Comparison of ENCODE assay signal across 1 cellular context in the genomic region with DNA sequence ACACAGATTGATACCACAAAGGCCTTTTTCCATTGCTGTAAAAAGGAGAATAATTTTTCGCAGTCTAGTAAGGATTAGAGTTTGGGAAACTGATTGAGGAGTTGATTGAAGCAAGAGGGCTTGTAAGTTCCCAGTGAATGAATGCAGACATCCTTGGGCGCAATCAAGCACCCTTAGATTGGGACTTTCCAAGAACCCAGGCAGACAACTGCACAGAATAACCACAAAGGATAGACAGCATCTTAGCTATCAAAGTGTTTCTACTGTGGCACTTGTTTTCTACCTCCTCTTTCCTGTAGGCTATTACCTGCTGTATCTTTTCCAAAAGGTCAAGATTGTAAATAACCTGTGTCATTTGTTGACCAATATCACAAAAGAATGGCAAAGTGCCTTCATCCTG.
TF ChIP-seq lines count a peak whose summit lies in the region.

No MANE protein-coding gene starts in this region.

TF ChIP-seq in HepG2, 621 proteins besides CTCF, POLR2A, EP300 and RAD21:
- TF ChIP-seq ZFP90 (CRISPR knock-in tag; IDR thresholded peaks at IDR 0.05; ENCODE audit: borderline replicate concordance), result no peak
- TF ChIP-seq TEAD3 (CRISPR knock-in tag; optimal IDR thresholded peaks at IDR 0.05; ENCODE audit: borderline replicate concordance), result no peak
- TF ChIP-seq PHB2 (IDR thresholded peaks at IDR 0.05; ENCODE audit: partially characterized antibody), result no peak
- TF ChIP-seq ZNF749 (CRISPR knock-in tag; IDR thresholded peaks at IDR 0.05; ENCODE audit: borderline replicate concordance), result no peak
- TF ChIP-seq, protein P1, sequence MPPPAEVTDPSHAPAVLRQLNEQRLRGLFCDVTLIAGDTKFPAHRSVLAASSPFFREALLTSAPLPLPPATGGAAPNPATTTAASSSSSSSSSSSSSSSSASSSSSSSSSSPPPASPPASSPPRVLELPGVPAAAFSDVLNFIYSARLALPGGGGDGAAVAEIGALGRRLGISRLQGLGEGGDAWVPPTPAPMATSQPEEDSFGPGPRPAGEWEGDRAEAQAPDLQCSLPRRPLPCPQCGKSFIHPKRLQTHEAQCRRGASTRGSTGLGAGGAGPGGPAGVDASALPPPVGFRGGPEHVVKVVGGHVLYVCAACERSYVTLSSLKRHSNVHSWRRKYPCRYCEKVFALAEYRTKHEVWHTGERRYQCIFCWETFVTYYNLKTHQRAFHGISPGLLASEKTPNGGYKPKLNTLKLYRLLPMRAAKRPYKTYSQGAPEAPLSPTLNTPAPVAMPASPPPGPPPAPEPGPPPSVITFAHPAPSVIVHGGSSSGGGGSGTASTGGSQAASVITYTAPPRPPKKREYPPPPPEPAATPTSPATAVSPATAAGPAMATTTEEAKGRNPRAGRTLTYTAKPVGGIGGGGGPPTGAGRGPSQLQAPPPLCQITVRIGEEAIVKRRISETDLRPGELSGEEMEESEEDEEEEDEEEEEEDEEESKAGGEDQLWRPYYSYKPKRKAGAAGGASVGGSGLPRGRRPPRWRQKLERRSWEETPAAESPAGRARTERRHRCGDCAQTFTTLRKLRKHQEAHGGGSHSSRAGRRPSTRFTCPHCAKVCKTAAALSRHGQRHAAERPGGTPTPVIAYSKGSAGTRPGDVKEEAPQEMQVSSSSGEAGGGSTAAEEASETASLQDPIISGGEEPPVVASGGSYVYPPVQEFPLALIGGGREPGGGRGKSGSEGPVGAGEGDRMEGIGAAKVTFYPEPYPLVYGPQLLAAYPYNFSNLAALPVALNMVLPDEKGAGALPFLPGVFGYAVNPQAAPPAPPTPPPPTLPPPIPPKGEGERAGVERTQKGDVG (CRISPR knock-in tag; IDR thresholded peaks at IDR 0.05; ENCODE audit: borderline replicate concordance), result no peak
- no peak for TF ChIP-seq HDAC2 (CRISPR knock-in tag; IDR thresholded peaks at IDR 0.05)
- TF ChIP-seq, protein P2, sequence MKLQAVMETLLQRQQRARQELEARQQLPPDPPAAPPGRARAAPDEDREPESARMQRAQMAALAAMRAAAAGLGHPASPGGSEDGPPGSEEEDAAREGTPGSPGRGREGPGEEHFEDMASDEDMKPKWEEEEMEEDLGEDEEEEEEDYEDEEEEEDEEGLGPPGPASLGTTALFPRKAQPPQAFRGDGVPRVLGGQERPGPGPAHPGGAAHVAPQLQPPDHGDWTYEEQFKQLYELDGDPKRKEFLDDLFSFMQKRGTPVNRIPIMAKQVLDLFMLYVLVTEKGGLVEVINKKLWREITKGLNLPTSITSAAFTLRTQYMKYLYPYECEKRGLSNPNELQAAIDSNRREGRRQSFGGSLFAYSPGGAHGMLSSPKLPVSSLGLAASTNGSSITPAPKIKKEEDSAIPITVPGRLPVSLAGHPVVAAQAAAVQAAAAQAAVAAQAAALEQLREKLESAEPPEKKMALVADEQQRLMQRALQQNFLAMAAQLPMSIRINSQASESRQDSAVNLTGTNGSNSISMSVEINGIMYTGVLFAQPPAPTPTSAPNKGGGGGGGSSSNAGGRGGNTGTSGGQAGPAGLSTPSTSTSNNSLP (IDR thresholded peaks at IDR 0.05; ENCODE audit: low read depth, low read length), result no peak
- TF ChIP-seq ZNF510 (CRISPR knock-in tag; IDR thresholded peaks at IDR 0.05; ENCODE audit: low read depth), result no peak
- no peak for TF ChIP-seq ARNT2 (CRISPR knock-in tag; IDR thresholded peaks at IDR 0.05; ENCODE audit: low read depth)
- TF ChIP-seq, protein P3, sequence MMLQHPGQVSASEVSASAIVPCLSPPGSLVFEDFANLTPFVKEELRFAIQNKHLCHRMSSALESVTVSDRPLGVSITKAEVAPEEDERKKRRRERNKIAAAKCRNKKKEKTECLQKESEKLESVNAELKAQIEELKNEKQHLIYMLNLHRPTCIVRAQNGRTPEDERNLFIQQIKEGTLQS (CRISPR knock-in tag; IDR thresholded peaks at IDR 0.05), result no peak
- no peak for TF ChIP-seq MTF2 (CRISPR knock-in tag; IDR thresholded peaks at IDR 0.05; ENCODE audit: borderline replicate concordance)
- TF ChIP-seq, protein P4, sequence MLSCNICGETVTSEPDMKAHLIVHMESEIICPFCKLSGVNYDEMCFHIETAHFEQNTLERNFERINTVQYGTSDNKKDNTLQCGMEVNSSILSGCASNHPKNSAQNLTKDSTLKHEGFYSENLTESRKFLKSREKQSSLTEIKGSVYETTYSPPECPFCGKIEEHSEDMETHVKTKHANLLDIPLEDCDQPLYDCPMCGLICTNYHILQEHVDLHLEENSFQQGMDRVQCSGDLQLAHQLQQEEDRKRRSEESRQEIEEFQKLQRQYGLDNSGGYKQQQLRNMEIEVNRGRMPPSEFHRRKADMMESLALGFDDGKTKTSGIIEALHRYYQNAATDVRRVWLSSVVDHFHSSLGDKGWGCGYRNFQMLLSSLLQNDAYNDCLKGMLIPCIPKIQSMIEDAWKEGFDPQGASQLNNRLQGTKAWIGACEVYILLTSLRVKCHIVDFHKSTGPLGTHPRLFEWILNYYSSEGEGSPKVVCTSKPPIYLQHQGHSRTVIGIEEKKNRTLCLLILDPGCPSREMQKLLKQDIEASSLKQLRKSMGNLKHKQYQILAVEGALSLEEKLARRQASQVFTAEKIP (CRISPR knock-in tag; IDR thresholded peaks at IDR 0.05; ENCODE audit: borderline replicate concordance), result no peak
- no peak for TF ChIP-seq RBAK (CRISPR knock-in tag; IDR thresholded peaks at IDR 0.05)
- TF ChIP-seq CCDC6 (CRISPR knock-in tag; IDR thresholded peaks at IDR 0.05), result no peak
- TF ChIP-seq ZSCAN12 (CRISPR knock-in tag; IDR thresholded peaks at IDR 0.05), result no peak
- no peak for TF ChIP-seq ELF4 (CRISPR knock-in tag; IDR thresholded peaks at IDR 0.05; ENCODE audit: borderline replicate concordance)
- no peak for TF ChIP-seq ZNF616 (CRISPR knock-in tag; IDR thresholded peaks at IDR 0.05; ENCODE audit: low read depth)
